In the genomic region with DNA sequence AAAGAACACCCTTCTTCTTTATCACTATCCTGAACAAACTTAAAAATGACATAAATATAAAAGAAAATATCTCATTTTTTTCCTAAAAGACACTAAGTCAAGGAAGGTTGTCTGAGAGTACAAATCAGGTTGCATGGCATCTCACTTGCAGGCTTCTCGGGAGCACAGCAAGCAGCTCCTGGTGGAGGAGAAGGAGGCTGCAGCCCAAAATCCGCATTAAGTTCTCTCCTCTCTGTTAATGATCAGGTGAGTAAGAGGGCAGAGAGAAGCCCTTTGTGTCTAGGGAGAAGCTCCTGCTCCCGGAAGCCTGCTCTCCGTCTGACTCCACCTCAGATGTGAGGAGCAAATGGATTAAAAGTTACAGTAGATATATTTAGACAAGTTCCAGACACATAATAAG, we compare ENCODE assay signal across 15 cellular contexts. TPM values are rescaled to one million over a fixed set of nuclear protein-coding genes. Genes with fewer than 3 reads are reported as not detected.
DNase-seq lines count a peak whose midpoint lies in the region; ATAC-seq lines count a peak whose summit lies in the region.
"Had no signal": no experiment of that assay in that cellular context is flagged by ENCODE, and none has a peak within 500 bp of the region (broad histone marks: within the 10 kb centered on the region; RNA-seq: fewer than 3 reads in every experiment).

No MANE protein-coding gene starts in this region.

- H3K27me3 ChIP-seq in H7 (ENCODE audit: control insufficient read depth, insufficient read depth, low read length): no peaks in the 10 kb centered on the region
- H3K27me3 ChIP-seq: SJSA1 had no signal

- DNase-seq in H7 (peak; percentile 4), RKO (ENCODE audit: low spot score) (peak; percentile 4), islet precursor cell (peak; percentile 60), hypothalamus (lab: John Stamatoyannopoulos, UW) (no peak), SHP77 treated with DMSO at 0.1 percent for 48 hours (lab: John Stamatoyannopoulos, UW) (no peak)
- DNase-seq in activated naive CD4-positive, alpha-beta T cell treated with Interleukin-2 at 50 U/mL for 16 hours: no peak
- DNase-seq: ACHN, GDM1, MV-4-11, NCI-H1694 treated with DMSO at 0.1 percent for 48 hours, RPMI8226 had no signal

- no peaks in the 10 kb centered on the region for H3K36me3 ChIP-seq in H7 (replicated peaks; ENCODE audit: control insufficient read depth, insufficient read depth, low read length)
- H3K36me3 ChIP-seq: SJSA1 had no signal

- no peak overlapping the region for H3K4me3 ChIP-seq in H7 (ENCODE audit: insufficient read depth, low read depth, low read length)
- H3K4me3 ChIP-seq: SJSA1 had no signal

- ATAC-seq in GM19397 (IDR thresholded peaks at IDR 0.05; ENCODE audit: unreplicated experiment): no peak

RNA-seq across cellular contexts. Expression of a gene that starts 35.0 kb away (rescaled TPM):
- total RNA-seq in H7 (2014; rRNA removed; shearing (Covaris generic)): 0.45 and 2.5 TPM in 2 replicates
- total RNA-seq: HT-29, OCI-LY7, SJSA1 had no signal

Comparison
In these comparisons a context has a peak if more than half of its experiments do, and no peak if none do; other contexts are left out.
1. DNase-seq: peak in H7 (single experiment), RKO (single experiment) and islet precursor cell (single experiment); none in hypothalamus (0 of 51), SHP77 treated with DMSO at 0.1 percent for 48 hours (single experiment) and activated naive CD4-positive, alpha-beta T cell treated with Interleukin-2 at 50 U/mL for 16 hours (single experiment).